ENCODE assay signal across 8 cellular contexts in genomic region chr17:68514809-68515208, GRCh38. TPM values are rescaled to one million over a fixed set of nuclear protein-coding genes. Genes with fewer than 3 reads are reported as not detected.
DNase-seq lines count a peak whose midpoint lies in the region; ATAC-seq and TF ChIP-seq lines count a peak whose summit lies in the region.

No MANE protein-coding gene starts in this region.

- H3K27ac ChIP-seq in HUES64 (ENCODE audit: low read depth, low read length) (no peak overlapping the region), coronary artery (peak overlapping the region; percentile 48 to 100)

- peak overlapping the region; percentile 85 for H3K4me3 ChIP-seq in HUES64 (ENCODE audit: low read length)
- H3K4me3 ChIP-seq in coronary artery = peak overlapping the region; percentile 82
- no peak overlapping the region for H3K4me3 ChIP-seq in lower leg skin (ENCODE audit: low read depth, poor library complexity, severe bottlenecking)

- ATAC-seq in naive B cell (ENCODE audit: low read depth in 2 of 2) = no peak
- ATAC-seq in HG02884 (IDR thresholded peaks at IDR 0.05; ENCODE audit: unreplicated experiment) = no peak

- H3K4me1 Mint-ChIP-seq in naive B cell = peaks cover 48 to 56% (median 51%) of the 10 kb centered on the region in 3 donors

- H3K27ac Mint-ChIP-seq in naive B cell = peak overlapping the region; percentile 18 to 99 (median 91)

- TF ChIP-seq POLR2A in lower leg skin (IDR thresholded peaks at IDR 0.05) = no peak

- TF ChIP-seq CTCF in coronary artery (IDR thresholded peaks at IDR 0.05) (no peak), lower leg skin (IDR thresholded peaks at IDR 0.05) (no peak)

- peaks cover 24% of the 10 kb centered on the region for H3K4me1 ChIP-seq in HUES64 (ENCODE audit: insufficient read depth, low read length)

- H3K9ac ChIP-seq in HUES64 (ENCODE audit: low read depth, low read length) = no peak overlapping the region

- 82% methylated on average over 7 of the region's 7 CpGs for WGBS in HUES64
- 21 to 30% methylated on average over 7 of the region's 7 CpGs for WGBS in lower leg skin, 2 donors

- peak; percentile 14 for DNase-seq in AG20443 (ENCODE audit: low spot score)
- no peak for DNase-seq in coronary artery (ENCODE audit: low spot score)
- peak; percentile 36 for DNase-seq in naive B cell
- no peak for DNase-seq in activated CD8-positive, alpha-beta memory T cell treated with anti-CD3 and anti-CD28 coated beads, Interleukin-2, amount 50 U/mL, for 48 hours
- DNase-seq in lower leg skin (ENCODE audit: low spot score in 2 of 2) = no peak
- DNase-seq in D341Med (ENCODE audit: low spot score) = no peak

- no peaks in the 10 kb centered on the region for H3K27me3 ChIP-seq in HUES64 (ENCODE audit: insufficient read depth, low read length)

- H3K9me3 Mint-ChIP-seq in naive B cell = peaks cover 0 to 2% (median 0%) of the 10 kb centered on the region in 7 donors

- H3K27me3 Mint-ChIP-seq in naive B cell = no peaks in the 10 kb centered on the region

- H3K9me3 ChIP-seq in HUES64 (ENCODE audit: insufficient read depth, low read depth, low read length) = peaks cover 23% of the 10 kb centered on the region

- intact Hi-C loops in lower leg skin (cut with DNase I; ENCODE audit: low total_unique reads) = no loop called here

- peak overlapping the region in 6 of 8 donors; percentile 21 to 100 (median 46) for H3K4me3 Mint-ChIP-seq in naive B cell

- H3K36me3 ChIP-seq in HUES64 (ENCODE audit: insufficient read depth, low read length) = peaks cover 53% of the 10 kb centered on the region

- H3K36me3 Mint-ChIP-seq in naive B cell = peaks cover 15 to 33% of the 10 kb centered on the region in 2 donors

RNA-seq across cellular contexts. Expression of gene PRKAR1A, which starts 2.6 kb away (rescaled TPM):
- 78.1 TPM for polyA plus RNA-seq in HUES64 (2013, experiment 1 of 2)
- 84.0 TPM for polyA plus RNA-seq in HUES64 (2013, experiment 2 of 2)
- polyA plus RNA-seq in naive B cell (ENCODE audit: low read depth in 6 of 6) = 100 to 1,000 TPM; 183 to 245 (median 212) TPM
- 100 to 1,000 TPM; 198 to 214 (median 207) TPM for total RNA-seq in lower leg skin

RNA-seq across cellular contexts. Expression of gene WIPI1, which starts 57.5 kb away (rescaled TPM):
- polyA plus RNA-seq in HUES64 (2013, experiment 1 of 2) = 8.9 TPM
- 12.0 TPM for polyA plus RNA-seq in HUES64 (2013, experiment 2 of 2)
- 1 to 10 TPM in 5 of 6 donors, not detected in 1; 1.4 to 4.6 (median 3.1) TPM for polyA plus RNA-seq in naive B cell (ENCODE audit: low read depth in 6 of 6)
- 10 to 100 TPM; 21.7 to 64.3 (median 38.2) TPM for total RNA-seq in lower leg skin

Comparison
In these comparisons a context has a peak if more than half of its experiments do, and no peak if none do; other contexts are left out.
1. DNase-seq: peak in AG20443 (single experiment) and naive B cell (single experiment); none in coronary artery (single experiment), activated CD8-positive, alpha-beta memory T cell treated with anti-CD3 and anti-CD28 coated beads, Interleukin-2, amount 50 U/mL, for 48 hours (single experiment), lower leg skin (0 of 2) and D341Med (single experiment).